ENCODE assay signal across 1 cellular context in the genomic region with DNA sequence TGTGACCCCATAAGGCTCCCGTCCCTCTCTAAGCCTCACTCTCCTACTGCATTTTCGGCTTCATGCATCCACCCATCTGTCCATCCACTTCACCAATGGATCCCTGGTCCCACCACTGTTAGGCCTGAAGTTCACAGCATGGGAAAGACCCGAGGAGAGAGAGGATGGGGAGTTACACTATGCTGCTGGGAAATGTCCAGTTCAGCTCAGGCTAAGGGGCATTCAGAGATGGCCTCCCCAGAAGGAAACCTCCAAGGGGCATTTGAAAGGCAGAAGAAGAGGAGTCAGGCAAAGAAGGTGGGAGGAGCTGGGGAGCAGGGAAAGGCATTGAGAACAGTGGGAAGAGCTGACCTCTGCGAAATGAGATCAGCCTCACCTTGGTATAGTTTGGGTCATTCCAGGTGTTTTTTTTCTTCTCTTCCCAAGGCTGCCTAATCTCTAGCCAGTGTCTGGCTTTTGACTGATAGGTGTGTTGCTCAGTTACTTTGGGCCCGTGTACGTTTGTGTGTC.
TF ChIP-seq lines count a peak whose summit lies in the region.

No MANE protein-coding gene starts in this region.

TF ChIP-seq in K562, 482 proteins besides CTCF, POLR2A, EP300 and RAD21 (continued from another document):
- TF ChIP-seq, protein P1, sequence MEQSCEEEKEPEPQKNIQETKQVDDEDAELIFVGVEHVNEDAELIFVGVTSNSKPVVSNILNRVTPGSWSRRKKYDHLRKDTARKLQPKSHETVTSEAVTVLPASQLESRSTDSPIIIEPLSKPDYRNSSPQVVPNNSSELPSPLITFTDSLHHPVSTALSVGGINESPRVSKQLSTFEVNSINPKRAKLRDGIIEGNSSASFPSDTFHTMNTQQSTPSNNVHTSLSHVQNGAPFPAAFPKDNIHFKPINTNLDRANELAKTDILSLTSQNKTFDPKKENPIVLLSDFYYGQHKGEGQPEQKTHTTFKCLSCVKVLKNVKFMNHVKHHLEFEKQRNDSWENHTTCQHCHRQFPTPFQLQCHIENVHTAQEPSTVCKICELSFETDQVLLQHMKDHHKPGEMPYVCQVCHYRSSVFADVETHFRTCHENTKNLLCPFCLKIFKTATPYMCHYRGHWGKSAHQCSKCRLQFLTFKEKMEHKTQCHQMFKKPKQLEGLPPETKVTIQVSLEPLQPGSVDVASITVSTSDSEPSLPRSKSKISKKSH (CRISPR knock-in tag; IDR thresholded peaks at IDR 0.05) = no peak
- no peak for TF ChIP-seq IRF2 (CRISPR knock-in tag; IDR thresholded peaks at IDR 0.05)
- TF ChIP-seq TRIM24 (IDR thresholded peaks at IDR 0.05) = no peak
- TF ChIP-seq DPF2 (IDR thresholded peaks at IDR 0.05) = 0 out of 2 replicates have a peak, but pooled peaks have one; percentile 24
- no peak for TF ChIP-seq FOS (IDR thresholded peaks at IDR 0.05; ENCODE audit: extremely low read depth, insufficient read length)
- TF ChIP-seq SMARCA5 (IDR thresholded peaks at IDR 0.05) = no peak
- TF ChIP-seq, protein P2, sequence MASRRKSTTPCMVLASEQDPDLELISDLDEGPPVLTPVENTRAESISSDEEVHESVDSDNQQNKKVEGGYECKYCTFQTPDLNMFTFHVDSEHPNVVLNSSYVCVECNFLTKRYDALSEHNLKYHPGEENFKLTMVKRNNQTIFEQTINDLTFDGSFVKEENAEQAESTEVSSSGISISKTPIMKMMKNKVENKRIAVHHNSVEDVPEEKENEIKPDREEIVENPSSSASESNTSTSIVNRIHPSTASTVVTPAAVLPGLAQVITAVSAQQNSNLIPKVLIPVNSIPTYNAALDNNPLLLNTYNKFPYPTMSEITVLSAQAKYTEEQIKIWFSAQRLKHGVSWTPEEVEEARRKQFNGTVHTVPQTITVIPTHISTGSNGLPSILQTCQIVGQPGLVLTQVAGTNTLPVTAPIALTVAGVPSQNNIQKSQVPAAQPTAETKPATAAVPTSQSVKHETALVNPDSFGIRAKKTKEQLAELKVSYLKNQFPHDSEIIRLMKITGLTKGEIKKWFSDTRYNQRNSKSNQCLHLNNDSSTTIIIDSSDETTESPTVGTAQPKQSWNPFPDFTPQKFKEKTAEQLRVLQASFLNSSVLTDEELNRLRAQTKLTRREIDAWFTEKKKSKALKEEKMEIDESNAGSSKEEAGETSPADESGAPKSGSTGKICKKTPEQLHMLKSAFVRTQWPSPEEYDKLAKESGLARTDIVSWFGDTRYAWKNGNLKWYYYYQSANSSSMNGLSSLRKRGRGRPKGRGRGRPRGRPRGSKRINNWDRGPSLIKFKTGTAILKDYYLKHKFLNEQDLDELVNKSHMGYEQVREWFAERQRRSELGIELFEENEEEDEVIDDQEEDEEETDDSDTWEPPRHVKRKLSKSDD (conservative IDR thresholded peaks at IDR 0.05; ENCODE audit: low read length) = no peak
- TF ChIP-seq, protein P3, sequence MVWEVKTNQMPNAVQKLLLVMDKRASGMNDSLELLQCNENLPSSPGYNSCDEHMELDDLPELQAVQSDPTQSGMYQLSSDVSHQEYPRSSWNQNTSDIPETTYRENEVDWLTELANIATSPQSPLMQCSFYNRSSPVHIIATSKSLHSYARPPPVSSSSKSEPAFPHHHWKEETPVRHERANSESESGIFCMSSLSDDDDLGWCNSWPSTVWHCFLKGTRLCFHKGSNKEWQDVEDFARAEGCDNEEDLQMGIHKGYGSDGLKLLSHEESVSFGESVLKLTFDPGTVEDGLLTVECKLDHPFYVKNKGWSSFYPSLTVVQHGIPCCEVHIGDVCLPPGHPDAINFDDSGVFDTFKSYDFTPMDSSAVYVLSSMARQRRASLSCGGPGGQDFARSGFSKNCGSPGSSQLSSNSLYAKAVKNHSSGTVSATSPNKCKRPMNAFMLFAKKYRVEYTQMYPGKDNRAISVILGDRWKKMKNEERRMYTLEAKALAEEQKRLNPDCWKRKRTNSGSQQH (CRISPR knock-in tag; IDR thresholded peaks at IDR 0.05) = peak; percentile 97
- TF ChIP-seq ZNF384 (IDR thresholded peaks at IDR 0.05; ENCODE audit: low read depth, low read length) = no peak
- no peak for TF ChIP-seq NFIX (CRISPR knock-in tag; IDR thresholded peaks at IDR 0.05; ENCODE audit: low read depth)
- TF ChIP-seq POLR2G (IDR thresholded peaks at IDR 0.05; ENCODE audit: low read depth, low read length) = no peak
- TF ChIP-seq, protein P4, sequence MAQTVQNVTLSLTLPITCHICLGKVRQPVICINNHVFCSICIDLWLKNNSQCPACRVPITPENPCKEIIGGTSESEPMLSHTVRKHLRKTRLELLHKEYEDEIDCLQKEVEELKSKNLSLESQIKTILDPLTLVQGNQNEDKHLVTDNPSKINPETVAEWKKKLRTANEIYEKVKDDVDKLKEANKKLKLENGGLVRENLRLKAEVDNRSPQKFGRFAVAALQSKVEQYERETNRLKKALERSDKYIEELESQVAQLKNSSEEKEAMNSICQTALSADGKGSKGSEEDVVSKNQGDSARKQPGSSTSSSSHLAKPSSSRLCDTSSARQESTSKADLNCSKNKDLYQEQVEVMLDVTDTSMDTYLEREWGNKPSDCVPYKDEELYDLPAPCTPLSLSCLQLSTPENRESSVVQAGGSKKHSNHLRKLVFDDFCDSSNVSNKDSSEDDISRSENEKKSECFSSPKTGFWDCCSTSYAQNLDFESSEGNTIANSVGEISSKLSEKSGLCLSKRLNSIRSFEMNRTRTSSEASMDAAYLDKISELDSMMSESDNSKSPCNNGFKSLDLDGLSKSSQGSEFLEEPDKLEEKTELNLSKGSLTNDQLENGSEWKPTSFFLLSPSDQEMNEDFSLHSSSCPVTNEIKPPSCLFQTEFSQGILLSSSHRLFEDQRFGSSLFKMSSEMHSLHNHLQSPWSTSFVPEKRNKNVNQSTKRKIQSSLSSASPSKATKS (CRISPR knock-in tag; IDR thresholded peaks at IDR 0.05) = no peak
- TF ChIP-seq NONO (IDR thresholded peaks at IDR 0.05; ENCODE audit: low read depth in 2 of 2, low read length in 1 of 2) = no peak
- TF ChIP-seq TEAD4 (IDR thresholded peaks at IDR 0.05; ENCODE audit: low read length) = peak; percentile 75
- TF ChIP-seq TEAD4 (CRISPR knock-in tag; IDR thresholded peaks at IDR 0.05; ENCODE audit: borderline replicate concordance) = no peak
- no peak for TF ChIP-seq ESRRA (IDR thresholded peaks at IDR 0.05; ENCODE audit: borderline replicate concordance, low read depth)
- TF ChIP-seq, protein P5, sequence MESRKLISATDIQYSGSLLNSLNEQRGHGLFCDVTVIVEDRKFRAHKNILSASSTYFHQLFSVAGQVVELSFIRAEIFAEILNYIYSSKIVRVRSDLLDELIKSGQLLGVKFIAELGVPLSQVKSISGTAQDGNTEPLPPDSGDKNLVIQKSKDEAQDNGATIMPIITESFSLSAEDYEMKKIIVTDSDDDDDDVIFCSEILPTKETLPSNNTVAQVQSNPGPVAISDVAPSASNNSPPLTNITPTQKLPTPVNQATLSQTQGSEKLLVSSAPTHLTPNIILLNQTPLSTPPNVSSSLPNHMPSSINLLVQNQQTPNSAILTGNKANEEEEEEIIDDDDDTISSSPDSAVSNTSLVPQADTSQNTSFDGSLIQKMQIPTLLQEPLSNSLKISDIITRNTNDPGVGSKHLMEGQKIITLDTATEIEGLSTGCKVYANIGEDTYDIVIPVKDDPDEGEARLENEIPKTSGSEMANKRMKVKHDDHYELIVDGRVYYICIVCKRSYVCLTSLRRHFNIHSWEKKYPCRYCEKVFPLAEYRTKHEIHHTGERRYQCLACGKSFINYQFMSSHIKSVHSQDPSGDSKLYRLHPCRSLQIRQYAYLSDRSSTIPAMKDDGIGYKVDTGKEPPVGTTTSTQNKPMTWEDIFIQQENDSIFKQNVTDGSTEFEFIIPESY (CRISPR knock-in tag; IDR thresholded peaks at IDR 0.05) = no peak
- peak; percentile 99 for TF ChIP-seq CBX1 (IDR thresholded peaks at IDR 0.05; ENCODE audit: low read depth)
